15 cellular contexts compared by ENCODE assay signal in the genomic region with DNA sequence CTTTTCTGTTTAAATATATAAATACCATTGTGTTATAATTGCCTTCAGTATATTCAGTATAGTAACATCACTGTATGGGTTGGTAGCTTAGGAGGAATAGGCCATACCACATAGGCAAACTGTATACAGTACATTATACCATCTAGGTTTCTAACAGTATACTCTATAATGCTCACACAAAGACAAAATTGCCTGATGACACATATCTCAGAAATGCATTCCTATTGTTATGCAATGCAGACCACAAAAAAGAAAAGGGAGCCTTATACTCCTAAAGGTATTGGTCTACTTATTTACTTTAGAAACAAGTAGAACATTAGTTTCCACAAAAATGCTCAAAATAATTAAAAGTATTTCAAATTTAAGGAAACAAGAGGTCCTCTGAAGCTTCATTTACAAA. TPM values are rescaled to one million over a fixed set of nuclear protein-coding genes. Genes with fewer than 3 reads are reported as not detected.
A peak's percentile ranks its signal among the peaks of the same experiment; 100 is the strongest.
DNase-seq lines count a peak whose midpoint lies in the region; ATAC-seq, FAIRE-seq and TF ChIP-seq lines count a peak whose summit lies in the region.
"Had no signal": no experiment of that assay in that cellular context is flagged by ENCODE, and none has a peak within 500 bp of the region (broad histone marks: within the 10 kb centered on the region; RNA-seq: fewer than 3 reads in every experiment).

No MANE protein-coding gene starts in this region.

- H2AFZ ChIP-seq in keratinocyte (ENCODE audit: control insufficient read depth, low read length) = no peak overlapping the region

- H3K9me1 ChIP-seq in keratinocyte (ENCODE audit: control insufficient read depth, extremely low read depth, insufficient read depth, low read length) = no peaks in the 10 kb centered on the region

- H3K36me3 ChIP-seq in brain microvascular endothelial cell (replicated peaks) (peaks cover 38% of the 10 kb centered on the region), keratinocyte (ENCODE audit: control insufficient read depth in 2 of 2, extremely low read depth in 1 of 2, insufficient read depth in 2 of 2, low read length in 2 of 2) (peaks cover 15 to 25% of the 10 kb centered on the region in 2 experiments)

- H3K4me2 ChIP-seq in keratinocyte (ENCODE audit: control insufficient read depth, extremely low read depth, insufficient read depth, low read depth, low read length) = no peak overlapping the region

- no peaks in the 10 kb centered on the region for H3K9me3 ChIP-seq in keratinocyte (ENCODE audit: control insufficient read depth, low read depth, low read length)

- in situ Hi-C loops in brain microvascular endothelial cell (cut with HindIII; ENCODE audit: low pct_ligation_motif_present, low sequenced_read_pairs) = no loop called here

- dilution Hi-C loops in keratinocyte (cut with MboI; ENCODE audit: extremely low pct_ligation_motif_present, low sequenced_read_pairs) = no loop called here

- peaks cover 8% of the 10 kb centered on the region for H3K4me1 ChIP-seq in keratinocyte (ENCODE audit: control insufficient read depth, extremely low read depth, insufficient read depth, low read length)

- H3K4me3 ChIP-seq in brain microvascular endothelial cell (ENCODE audit: low read depth, low read length) (no peak overlapping the region), keratinocyte (ENCODE audit: control insufficient read depth in 2 of 3, extremely low read depth in 1 of 3, insufficient read depth in 2 of 3, low read depth in 1 of 3, low read length in 3 of 3) (no peak overlapping the region)
- H3K4me3 ChIP-seq: coronary artery had no signal

- peaks cover 28% of the 10 kb centered on the region for H3K79me2 ChIP-seq in keratinocyte (ENCODE audit: control insufficient read depth, insufficient read depth, low read length)

- TF ChIP-seq CTCF in brain microvascular endothelial cell (IDR thresholded peaks at IDR 0.05; ENCODE audit: low read depth, low read length, missing control alignments) (no peak), keratinocyte (optimal IDR thresholded peaks at IDR 0.05 in 1 of 3, IDR thresholded peaks at IDR 0.05 in 1 of 3, conservative IDR thresholded peaks at IDR 0.05 in 1 of 3; ENCODE audit: extremely low read depth in 1 of 3, insufficient read depth in 2 of 3, low read length in 3 of 3) (no peak)

- no peak overlapping the region for H3K27ac ChIP-seq in brain microvascular endothelial cell
- H3K27ac ChIP-seq in keratinocyte (ENCODE audit: control insufficient read depth, insufficient read depth, low read length) = no peak overlapping the region
- H3K27ac ChIP-seq: coronary artery had no signal

- no peak for ATAC-seq in HG03354 (IDR thresholded peaks at IDR 0.05; ENCODE audit: poor library complexity, severe bottlenecking, unreplicated experiment)
- ATAC-seq: activated CD8-positive, alpha-beta T cell treated with anti-CD3 and anti-CD28 coated beads for 36 hours; naive thymus-derived CD4-positive, alpha-beta T cell had no signal

- DNase-seq in AG20443 (ENCODE audit: low spot score) (peak; percentile 27), M059J (ENCODE audit: low read depth) (peak; percentile 68), brain microvascular endothelial cell (peak; percentile 25), keratinocyte (ENCODE audit: low read depth, low spot score) (no peak), NCI-H146 (lab: John Stamatoyannopoulos, UW) (no peak), NCI-H345 (lab: John Stamatoyannopoulos, UW) (no peak), T-helper 9 cell (no peak)
- DNase-seq: activated CD8-positive, alpha-beta T cell treated with anti-CD3 and anti-CD28 coated beads for 36 hours; activated naive CD4-positive, alpha-beta T cell treated with Interleukin-2 at 50 U/mL for 16 hours; GF-D8; left colon; naive thymus-derived CD4-positive, alpha-beta T cell; NCI-H2107 had no signal

- no peak overlapping the region for H3K9ac ChIP-seq in keratinocyte (ENCODE audit: control insufficient read depth, extremely low read depth, insufficient read depth, low read length)

- H3K27me3 ChIP-seq in brain microvascular endothelial cell (replicated peaks) (no peaks in the 10 kb centered on the region), keratinocyte (ENCODE audit: control insufficient read depth, extremely low read depth, insufficient read depth, low read length) (no peaks in the 10 kb centered on the region)

- peaks cover 3% of the 10 kb centered on the region for H4K20me1 ChIP-seq in keratinocyte (ENCODE audit: control insufficient read depth, extremely low read depth, insufficient read depth, low read length)

- FAIRE-seq in keratinocyte (lab: Jason Lieb, UNC) = peak; percentile 59

RNA-seq across cellular contexts. Expression of a gene that starts 47.9 kb away (rescaled TPM):
- 7.5 and 11.0 TPM in 2 replicates for total RNA-seq in M059J (2014; rRNA removed; shearing (Covaris generic))
- 9.6 to 13.5 TPM (median 10.3 TPM) in 3 replicates for polyA plus RNA-seq in keratinocyte
- polyA plus RNA-seq in keratinocyte (2011; ENCODE audit: low read depth) = 5.0 TPM
- 5.4 TPM in 2 replicates for polyA plus RNA-seq in keratinocyte (2011; cell fraction: cytosol; rRNA removed)
- polyA plus RNA-seq in keratinocyte (2011; cell fraction: nucleus; rRNA removed) = 25.7 and 28.0 TPM in 2 replicates
- polyA plus RNA-seq in keratinocyte (2012; ENCODE audit: low replicate concordance) = 10.0 and 14.4 TPM in 2 replicates
- 2.8 to 9.2 TPM (median 4.3 TPM) in 3 replicates for polyA minus RNA-seq in keratinocyte
- 11.5 TPM for polyA minus RNA-seq in keratinocyte (2011; cell fraction: cytosol; rRNA and poly(A)+ RNA removed)
- 5.0 and 5.1 TPM in 2 replicates for polyA minus RNA-seq in keratinocyte (2011; cell fraction: nucleus; rRNA and poly(A)+ RNA removed)

Comparison
In these comparisons a context has a peak if more than half of its experiments do, and no peak if none do; other contexts are left out.
1. DNase-seq: peak in AG20443 (single experiment), M059J (single experiment) and brain microvascular endothelial cell (single experiment); none in keratinocyte (single experiment), NCI-H146 (single experiment), NCI-H345 (single experiment) and T-helper 9 cell (single experiment).